20 cellular contexts compared by ENCODE assay signal in the genomic region with DNA sequence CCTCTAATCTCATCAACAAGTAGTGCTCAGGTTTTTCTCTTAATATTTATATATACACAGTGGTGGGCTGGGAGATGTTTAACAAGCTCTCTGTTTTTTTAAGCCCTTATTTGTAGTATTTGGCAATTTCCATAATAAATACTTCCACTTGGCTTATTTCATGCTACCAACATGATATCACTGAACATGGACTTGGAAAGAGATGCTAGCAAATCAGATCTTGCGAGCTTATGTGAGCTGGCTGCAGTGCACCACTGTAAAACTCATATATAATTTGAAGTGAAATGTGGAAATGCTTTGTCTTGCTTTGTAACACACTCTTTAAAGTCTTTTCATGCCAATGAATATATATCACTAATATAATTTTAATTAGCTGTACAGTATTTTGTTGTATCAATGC.
DNase-seq lines count a peak whose midpoint lies in the region; ATAC-seq and TF ChIP-seq lines count a peak whose summit lies in the region.
"Had no signal": no experiment of that assay in that cellular context is flagged by ENCODE, and none has a peak within 500 bp of the region (broad histone marks: within the 10 kb centered on the region; RNA-seq: fewer than 3 reads in every experiment).

No MANE protein-coding gene starts in this region.

- no peak overlapping the region for H3K4me3 ChIP-seq in right atrium auricular region
- H3K4me3 ChIP-seq in prostate gland, result no peak overlapping the region

- TF ChIP-seq CTCF in right atrium auricular region (IDR thresholded peaks at IDR 0.05), result no peak
- no peak for TF ChIP-seq CTCF in CD14-positive monocyte (IDR thresholded peaks at IDR 0.05)
- TF ChIP-seq CTCF in prostate gland (IDR thresholded peaks at IDR 0.05), result no peak

- WGBS in prostate gland, result 34% methylated on average over 1 of the region's 1 CpG

- no peaks in the 10 kb centered on the region for H3K4me1 ChIP-seq in right atrium auricular region
- no peaks in the 10 kb centered on the region for H3K4me1 ChIP-seq in prostate gland (replicated peaks)

- H3K27me3 ChIP-seq in right atrium auricular region, result no peaks in the 10 kb centered on the region
- H3K27me3 ChIP-seq in prostate gland (replicated peaks; ENCODE audit: insufficient read depth), result no peaks in the 10 kb centered on the region

- no peak for ATAC-seq in GM18519 (IDR thresholded peaks at IDR 0.05; ENCODE audit: low FRiP score, unreplicated experiment)

- no peak overlapping the region for H3K4me3 Mint-ChIP-seq in CD14-positive monocyte
- H3K4me3 Mint-ChIP-seq: CD4-positive, alpha-beta memory T cell; H9 had no signal

- H3K36me3 ChIP-seq in right atrium auricular region (no peaks in the 10 kb centered on the region), prostate gland (no peaks in the 10 kb centered on the region)

- no peak overlapping the region for H3K27ac ChIP-seq in right atrium auricular region
- no peak overlapping the region for H3K27ac ChIP-seq in prostate gland
- H3K27ac ChIP-seq: KMS-11 had no signal

- no peaks in the 10 kb centered on the region for H3K4me1 Mint-ChIP-seq in CD14-positive monocyte
- H3K4me1 Mint-ChIP-seq: CD4-positive, alpha-beta memory T cell had no signal

- intact Hi-C loops in CD14-positive monocyte (cut with micrococcal nuclease) (no loop called here), prostate gland (cut with DNase I) (no loop called here)

- no peak overlapping the region for H3K27ac Mint-ChIP-seq in CD14-positive monocyte
- H3K27ac Mint-ChIP-seq: CD4-positive, alpha-beta memory T cell; H9 had no signal

- DNase-seq in AG08395 (ENCODE audit: low spot score) (peak; percentile 51), GM03348 (ENCODE audit: low spot score) (peak; percentile 29), astrocyte of the hippocampus (ENCODE audit: low read depth, low spot score) (peak; percentile 28), iris pigment epithelial cell (ENCODE audit: low read depth) (peak; percentile 8), right atrium auricular region (ENCODE audit: low spot score) (no peak), CD14-positive monocyte (ENCODE audit: low spot score) (no peak), prostate gland (ENCODE audit: low spot score) (no peak)
- DNase-seq: AML-193; CD4-positive, alpha-beta memory T cell; DMS153; H9; NCI-H1417; NCI-H187; NCI-H2227 treated with DMSO at 0.1 percent for 48 hours; NCI-H524; NCI-H82; SHP77; SK-N-SH had no signal

- no peaks in the 10 kb centered on the region for H3K36me3 Mint-ChIP-seq in CD14-positive monocyte
- H3K36me3 Mint-ChIP-seq: CD4-positive, alpha-beta memory T cell had no signal

- TF ChIP-seq POLR2A in prostate gland (IDR thresholded peaks at IDR 0.05), result no peak

- H3K27me3 Mint-ChIP-seq in CD14-positive monocyte (ENCODE audit: low read depth in 3 of 3), result peaks cover 0 to 1% (median 0%) of the 10 kb centered on the region in 3 donors

- H3K9me3 Mint-ChIP-seq in CD14-positive monocyte, result peaks cover 0 to 2% (median 1%) of the 10 kb centered on the region in 7 donors
- H3K9me3 Mint-ChIP-seq: CD4-positive, alpha-beta memory T cell; H9 had no signal

- H3K9me3 ChIP-seq in right atrium auricular region (no peaks in the 10 kb centered on the region), prostate gland (no peaks in the 10 kb centered on the region)
- H3K9me3 ChIP-seq: SK-N-SH had no signal

Comparison
In these comparisons a context has a peak if more than half of its experiments do, and no peak if none do; other contexts are left out.
1. DNase-seq: peak in AG08395 (single experiment), GM03348 (single experiment), astrocyte of the hippocampus (single experiment) and iris pigment epithelial cell (single experiment); none in right atrium auricular region (single experiment), CD14-positive monocyte (single experiment) and prostate gland (single experiment).